In the genomic region with DNA sequence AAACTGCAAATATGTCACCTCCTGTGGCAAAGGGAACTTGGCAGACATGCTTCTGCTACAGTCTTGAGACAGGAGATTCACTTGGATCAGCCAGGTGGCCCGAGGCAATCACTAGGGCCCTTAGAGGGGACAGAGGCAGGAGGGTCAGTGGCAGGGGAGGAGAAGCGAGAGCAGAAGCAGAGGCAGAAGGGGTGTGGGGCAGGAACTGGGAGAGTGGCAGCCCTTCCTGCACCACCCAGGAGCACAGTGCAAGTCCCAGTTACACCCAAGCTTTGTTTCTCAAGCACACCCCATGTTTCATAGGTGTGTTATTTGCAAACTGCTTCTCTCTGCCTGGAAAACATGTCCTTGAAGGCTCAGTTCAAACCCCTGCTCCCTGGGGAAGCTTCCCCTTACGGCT, we compare ENCODE assay signal across 24 cellular contexts.
"Had no signal": no experiment of that assay in that cellular context is flagged by ENCODE, and none has a peak within 500 bp of the region (broad histone marks: within the 10 kb centered on the region; RNA-seq: fewer than 3 reads in every experiment).

No MANE protein-coding gene starts in this region.

- H3K36me3 ChIP-seq: breast epithelium, gastroesophageal sphincter, heart left ventricle, neutrophil, transverse colon had no signal

- H3K9me3 ChIP-seq: breast epithelium, gastroesophageal sphincter, heart left ventricle, neutrophil, testis, transverse colon had no signal

- H3K4me1 ChIP-seq: breast epithelium, heart left ventricle, testis, transverse colon had no signal

- H3K27me3 ChIP-seq: neutrophil, testis, transverse colon had no signal

- DNase-seq: activated CD4-positive, alpha-beta memory T cell treated with anti-CD3 and anti-CD28 coated beads for 36 hours; activated CD4-positive, alpha-beta T cell treated with anti-CD3 and anti-CD28 coated beads, Interleukin-2, amount 10 ng/mL, durations not matched to agents 24 days and 14 days; activated CD4-positive, CD25-positive, alpha-beta regulatory T cell treated with anti-CD3 and anti-CD28 coated beads, Interleukin-2, amount 50 U/mL, for 72 hours; activated gamma-delta T cell treated with Interleukin-2 at 50 U/mL for 16 hours; activated naive CD4-positive, alpha-beta T cell treated with anti-CD3 and anti-CD28 coated beads, Interleukin-2, amount 50 U/mL, for 16 hours; activated T-cell treated with anti-CD3 and anti-CD28 coated beads, Interleukin-2, amount 50 U/mL, for 4 hours; amygdala; effector CD8-positive, alpha-beta T cell; hypothalamus; immature natural killer cell; kidney; left colon; mammary epithelial cell; stimulated activated CD4-positive, alpha-beta T cell treated with anti-CD3 and anti-CD28 coated beads, Interleukin-1b, Interleukin-23, amount 100 ng/mL, for 48 hours; stimulated activated naive B cell treated with anti-CD40 and anti-IgM and Interleukin-4, amounts not matched to agents 10 μg/mL and 1 μg/mL and 100 μg/mL, for 72 hours; T-helper 17 cell; T1000; testis; transverse colon had no signal

- H3K4me3 ChIP-seq: breast epithelium, gastroesophageal sphincter, heart left ventricle, smooth muscle cell, testis, transverse colon had no signal

- H3K27ac ChIP-seq: breast epithelium, gastroesophageal sphincter, heart left ventricle, neutrophil, testis, transverse colon had no signal
